1 cellular context compared by ENCODE assay signal in the genomic region with DNA sequence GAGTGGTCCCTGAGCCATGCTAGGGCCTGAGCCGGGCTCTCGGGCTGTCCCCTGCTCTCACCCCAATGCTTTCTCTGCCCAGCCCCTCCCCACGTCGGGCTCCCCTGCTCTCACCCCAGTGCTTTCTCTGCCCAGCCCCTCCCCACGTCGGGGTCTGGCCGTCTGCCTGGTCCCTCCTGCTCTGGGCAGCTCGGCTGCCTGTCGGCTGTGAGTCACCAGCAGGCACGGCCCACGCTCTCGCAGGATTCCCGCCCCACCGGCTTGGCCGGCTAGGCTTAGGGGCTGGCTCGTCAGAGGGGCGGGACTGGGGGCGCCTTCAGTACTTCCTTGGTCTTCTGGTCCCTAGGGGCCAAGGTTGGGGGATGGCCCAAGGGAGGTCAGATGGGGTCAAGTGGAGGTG.
A peak's percentile ranks its signal among the peaks of the same experiment; 100 is the strongest.
TF ChIP-seq lines count a peak whose summit lies in the region.

No MANE protein-coding gene starts in this region.

TF ChIP-seq in K562, 482 proteins besides CTCF, POLR2A, EP300 and RAD21:
- TF ChIP-seq FOSL1 (tag; conservative IDR thresholded peaks at IDR 0.05) (0 out of 2 replicates have a peak, but pooled peaks have one; percentile 15), JUND (IDR thresholded peaks at IDR 0.05; ENCODE audit: borderline replicate concordance, low read depth, low read length) (peak; percentile 13; the same call in 1 of the 2 replicates), JUND (tag; IDR thresholded peaks at IDR 0.05; ENCODE audit: borderline replicate concordance, low read depth, low read length) (no peak), EGR1 (conservative IDR thresholded peaks at IDR 0.05) (peak; percentile 55; the same call in 1 of the 2 replicates), NFATC3 (IDR thresholded peaks at IDR 0.05) (no peak)
TF ChIP-seq in K562: peak in this region for 3.
